ENCODE assay signal across 25 cellular contexts in the genomic region with DNA sequence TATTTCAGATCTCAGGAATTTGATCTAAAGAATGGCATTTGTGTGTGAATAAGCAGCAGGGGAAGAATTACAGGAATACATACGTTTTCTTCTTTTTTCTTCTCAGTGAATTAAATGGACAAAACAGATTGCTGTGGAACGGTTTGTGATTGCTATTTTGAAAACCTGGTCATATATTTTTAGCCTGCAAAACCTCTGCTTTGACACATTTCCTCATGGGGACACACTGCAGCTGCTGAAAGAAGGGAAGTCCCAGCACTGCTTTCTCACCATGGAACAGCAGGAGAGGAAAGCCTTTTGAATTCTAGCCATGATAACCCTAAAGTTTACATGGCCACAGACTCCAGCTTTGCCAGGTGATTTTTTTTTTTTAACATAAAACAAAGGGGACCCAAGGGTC.
DNase-seq lines count a peak whose midpoint lies in the region; ATAC-seq, FAIRE-seq and TF ChIP-seq lines count a peak whose summit lies in the region.
"Had no signal": no experiment of that assay in that cellular context is flagged by ENCODE, and none has a peak within 500 bp of the region (broad histone marks: within the 10 kb centered on the region; RNA-seq: fewer than 3 reads in every experiment).

No MANE protein-coding gene starts in this region.

- no peaks in the 10 kb centered on the region for H3K79me2 ChIP-seq in Karpas-422 (ENCODE audit: low read length)

- H3K4me1 ChIP-seq in Karpas-422 (ENCODE audit: low read length) (peaks cover 67% of the 10 kb centered on the region), muscle layer of colon (ENCODE audit: insufficient read depth, low read length) (peaks cover 24% of the 10 kb centered on the region)
- H3K4me1 ChIP-seq: pancreas, SJCRH30, suprapubic skin had no signal

- H3K9ac ChIP-seq in Karpas-422 (ENCODE audit: low read length) = peak overlapping the region; percentile 27
- H3K9ac ChIP-seq in muscle layer of colon (ENCODE audit: low read length) = no peak overlapping the region

- H3K9me3 ChIP-seq in Karpas-422 (ENCODE audit: low read length) (no peaks in the 10 kb centered on the region), muscle layer of colon (ENCODE audit: low read length) (no peaks in the 10 kb centered on the region)
- H3K9me3 ChIP-seq: pancreas, SJCRH30 had no signal

- H3K27me3 Mint-ChIP-seq in endothelial cell (ENCODE audit: unreplicated experiment) = no peaks in the 10 kb centered on the region
- peaks cover 0 to 3% (median 0%) of the 10 kb centered on the region in 3 donors for H3K27me3 Mint-ChIP-seq in immature natural killer cell (ENCODE audit: low read depth in 3 of 3)
- H3K27me3 Mint-ChIP-seq in natural killer cell treated with Interleukin-12 subunit alpha and Interleukin-12 subunit beta and Interleukin-15 and Interleukin-18, amount 100 ng/mL, for 72 hours = no peaks in the 10 kb centered on the region
- H3K27me3 Mint-ChIP-seq: CD8-positive, alpha-beta memory T cell had no signal

- no peaks in the 10 kb centered on the region for H3K9me2 ChIP-seq in Karpas-422 (replicated peaks; ENCODE audit: insufficient read depth, low read length)

- no peaks in the 10 kb centered on the region for H3K27me3 ChIP-seq in Karpas-422 (ENCODE audit: low read length)
- no peaks in the 10 kb centered on the region for H3K27me3 ChIP-seq in muscle layer of colon (ENCODE audit: control insufficient read depth in 1 of 2, insufficient read depth in 2 of 2, low read length in 2 of 2)
- H3K27me3 ChIP-seq: pancreas, SJCRH30, suprapubic skin had no signal

- no peak for ATAC-seq in natural killer cell treated with Interleukin-12 subunit alpha and Interleukin-12 subunit beta and Interleukin-15 and Interleukin-18, amount 100 ng/mL, for 72 hours
- ATAC-seq: activated CD4-positive, CD25-positive, alpha-beta regulatory T cell treated with anti-CD3 and anti-CD28 coated beads, Interleukin-2, amount 50 U/mL, for 24 hours; mucosa of descending colon; pancreas had no signal

- no peaks in the 10 kb centered on the region for H3K36me3 ChIP-seq in Karpas-422 (ENCODE audit: insufficient read depth, low read length)
- H3K36me3 ChIP-seq in muscle layer of colon (ENCODE audit: insufficient read depth, low read length) = no peaks in the 10 kb centered on the region
- H3K36me3 ChIP-seq: pancreas, SJCRH30, suprapubic skin had no signal

- no peak for TF ChIP-seq CTCF in endothelial cell (IDR thresholded peaks at IDR 0.05; ENCODE audit: unreplicated experiment)

- no peaks in the 10 kb centered on the region for H3K9me3 Mint-ChIP-seq in endothelial cell (ENCODE audit: unreplicated experiment)
- H3K9me3 Mint-ChIP-seq in immature natural killer cell = peaks cover 0 to 5% (median 2%) of the 10 kb centered on the region in 6 donors
- H3K9me3 Mint-ChIP-seq in natural killer cell treated with Interleukin-12 subunit alpha and Interleukin-12 subunit beta and Interleukin-15 and Interleukin-18, amount 100 ng/mL, for 72 hours = peaks cover 3% of the 10 kb centered on the region

- no peak for FAIRE-seq in GM12891 (lab: Jason Lieb, UNC)
- FAIRE-seq: H1, pancreas, small intestine had no signal

- H3K4me1 Mint-ChIP-seq in endothelial cell (ENCODE audit: unreplicated experiment) (peaks cover 26% of the 10 kb centered on the region), immature natural killer cell (no peaks in the 10 kb centered on the region)
- H3K4me1 Mint-ChIP-seq in natural killer cell treated with Interleukin-12 subunit alpha and Interleukin-12 subunit beta and Interleukin-15 and Interleukin-18, amount 100 ng/mL, for 72 hours (ENCODE audit: low read depth in 2 of 2) = no peaks in the 10 kb centered on the region
- H3K4me1 Mint-ChIP-seq: CD8-positive, alpha-beta memory T cell had no signal

- no peaks in the 10 kb centered on the region for H4K20me1 ChIP-seq in Karpas-422 (ENCODE audit: insufficient read depth, low read depth, low read length)

- DNase-seq in GM12891 (ENCODE audit: insufficient read length, low spot score) (no peak), Karpas-422 (peak; percentile 67), endothelial cell (ENCODE audit: low spot score) (no peak), immature natural killer cell (no peak), mucosa of gallbladder (ENCODE audit: low spot score) (no peak)
- no peak for DNase-seq in natural killer cell treated with Interleukin-12 subunit alpha and Interleukin-12 subunit beta and Interleukin-15 and Interleukin-18, amount 100 ng/mL, for 72 hours (ENCODE audit: low spot score)
- DNase-seq in activated effector memory CD4-positive, alpha-beta T cell treated with anti-CD3 and anti-CD28 coated beads, Interleukin-2, amount 50 U/mL, for 16 hours = no peak
- DNase-seq: activated effector memory CD4-positive, alpha-beta T cell treated with Interleukin-2 at 50 U/mL for 16 hours; CD8-positive, alpha-beta memory T cell; effector CD4-positive, alpha-beta T cell; EL; hippocampal formation; kidney glomerular epithelial cell; mucosa of descending colon; NCI-H1694 treated with DMSO at 0.1 percent for 48 hours; NCI-H446; pancreas; SJCRH30; small intestine; stimulated activated CD4-positive, alpha-beta T cell treated with anti-CD3 and anti-CD28 coated beads, Interleukin-4, amount 100 ng/mL, for 24 hours; stimulated activated CD8-positive, alpha-beta memory T cell treated with anti-CD3 and anti-CD28 coated beads, Interleukin-4, amount 100 ng/mL, for 48 hours had no signal

- H3K4me2 ChIP-seq in Karpas-422 (ENCODE audit: low read depth, low read length, poor library complexity, severe bottlenecking) = peak overlapping the region; percentile 64

- no peak overlapping the region for H2AFZ ChIP-seq in Karpas-422 (ENCODE audit: low read length)

- no peak for TF ChIP-seq POLR2A in GM12891 (IDR thresholded peaks at IDR 0.05; ENCODE audit: low read depth, low read length)

- H3K4me3 ChIP-seq in Karpas-422 (ENCODE audit: low read length) (peak overlapping the region; percentile 31), muscle layer of colon (ENCODE audit: low read depth in 1 of 2, low read length in 2 of 2) (no peak overlapping the region)
- H3K4me3 ChIP-seq: mucosa of descending colon, pancreas, SJCRH30, suprapubic skin had no signal

- peak overlapping the region; percentile 96 for H3K27ac ChIP-seq in Karpas-422 (ENCODE audit: low read length)
- H3K27ac ChIP-seq in muscle layer of colon (ENCODE audit: low read depth, low read length) = peak overlapping the region; percentile 6
- H3K27ac ChIP-seq: pancreas, SJCRH30, suprapubic skin had no signal

- peak overlapping the region; percentile 12 for H3K27ac Mint-ChIP-seq in endothelial cell (ENCODE audit: unreplicated experiment)
- H3K27ac Mint-ChIP-seq in immature natural killer cell = no peak overlapping the region
- no peak overlapping the region for H3K27ac Mint-ChIP-seq in natural killer cell treated with Interleukin-12 subunit alpha and Interleukin-12 subunit beta and Interleukin-15 and Interleukin-18, amount 100 ng/mL, for 72 hours

- H3K36me3 Mint-ChIP-seq in endothelial cell (ENCODE audit: low read depth, unreplicated experiment) = no peaks in the 10 kb centered on the region
- peaks cover 0 to 3% (median 0%) of the 10 kb centered on the region in 3 donors for H3K36me3 Mint-ChIP-seq in immature natural killer cell
- no peaks in the 10 kb centered on the region for H3K36me3 Mint-ChIP-seq in natural killer cell treated with Interleukin-12 subunit alpha and Interleukin-12 subunit beta and Interleukin-15 and Interleukin-18, amount 100 ng/mL, for 72 hours
- H3K36me3 Mint-ChIP-seq: CD8-positive, alpha-beta memory T cell had no signal

- H3K4me3 Mint-ChIP-seq in endothelial cell (ENCODE audit: unreplicated experiment) = no peak overlapping the region
- H3K4me3 Mint-ChIP-seq in immature natural killer cell = no peak overlapping the region
- H3K4me3 Mint-ChIP-seq in natural killer cell treated with Interleukin-12 subunit alpha and Interleukin-12 subunit beta and Interleukin-15 and Interleukin-18, amount 100 ng/mL, for 72 hours = no peak overlapping the region
- H3K4me3 Mint-ChIP-seq: CD8-positive, alpha-beta memory T cell had no signal

TF ChIP-seq in GM12891, 5 proteins besides CTCF, POLR2A, EP300 and RAD21:
- 0 out of 2 replicates have a peak, but pooled peaks have one; percentile 7 for TF ChIP-seq SPI1 (IDR thresholded peaks at IDR 0.05; ENCODE audit: low read depth, low read length)
- TF ChIP-seq POLR2AphosphoS5 (IDR thresholded peaks at IDR 0.05; ENCODE audit: low read depth, low read length) = no peak
TF ChIP-seq in GM12891: peak in this region for 1.
